ENCODE assay signal across 32 cellular contexts in the genomic region with DNA sequence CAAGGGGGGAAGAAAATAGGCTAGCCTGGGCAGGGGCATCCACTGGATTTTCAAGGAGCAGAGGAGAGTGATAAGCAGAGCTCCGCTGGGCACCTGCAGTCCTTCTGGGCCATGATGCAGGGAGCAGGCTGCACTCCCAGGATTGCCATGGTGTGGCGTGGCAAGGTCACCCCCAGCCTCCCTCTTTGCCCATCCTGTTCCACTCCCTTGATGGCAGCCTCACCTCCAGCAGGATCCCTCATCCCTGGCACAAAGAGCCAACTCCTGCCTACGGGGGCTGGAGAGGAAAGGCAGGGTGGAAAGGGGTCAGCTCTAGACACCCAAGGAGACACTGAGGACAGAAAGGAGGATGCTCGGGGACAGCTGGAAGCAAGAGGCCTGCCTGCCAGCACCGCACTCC. TPM values are rescaled to one million over a fixed set of nuclear protein-coding genes. Genes with fewer than 3 reads are reported as not detected.
"Had no signal": no experiment of that assay in that cellular context is flagged by ENCODE, and none has a peak within 500 bp of the region (broad histone marks: within the 10 kb centered on the region; RNA-seq: fewer than 3 reads in every experiment).

No MANE protein-coding gene starts in this region.

- H3K4me3 ChIP-seq: cardiac muscle cell, SJSA1 had no signal

- H3K4me1 ChIP-seq: SJSA1 had no signal

- H3K27ac Mint-ChIP-seq: activated CD8-positive, alpha-beta memory T cell treated with anti-CD3 and anti-CD28 coated beads, Interleukin-2, amount 10 ng/mL, durations not matched to agents 7 days and 5 days; activated naive CD4-positive, alpha-beta T cell treated with anti-CD3 and anti-CD28 coated beads, Interleukin-2, amount 50 U/mL, for 24 hours; activated naive CD8-positive, alpha-beta T cell treated with anti-CD3 and anti-CD28 coated beads, Interleukin-2, amount 50 U/mL, for 24 hours; activated T-cell treated with anti-CD3 and anti-CD28 coated beads, Interleukin-2, amount 50 U/mL, for 24 hours; activated T-helper 1 cell treated with anti-CD3 and anti-CD28 coated beads, Interleukin-12 subunit alpha, Interleukin-12 subunit beta, Interleukin-2, Interleukin-4 antibody, amounts not matched to agents 30 ng/mL and 10 ng/mL and 1 ng/mL, durations not matched to agents 14 hours and 24 hours and 36 hours; WTC11 had no signal

- ATAC-seq: activated CD8-positive, alpha-beta memory T cell treated with anti-CD3 and anti-CD28 coated beads, Interleukin-2, amount 10 ng/mL, durations not matched to agents 7 days and 5 days; activated naive CD8-positive, alpha-beta T cell treated with anti-CD3 and anti-CD28 coated beads, Interleukin-2, amount 50 U/mL, for 24 hours; Panc1; SK-N-SH treated with all-trans-retinoic acid at 6 μM for 48 hours; WTC11 had no signal

- H3K9me3 Mint-ChIP-seq: activated naive CD4-positive, alpha-beta T cell treated with anti-CD3 and anti-CD28 coated beads, Interleukin-2, amount 50 U/mL, for 24 hours; activated naive CD8-positive, alpha-beta T cell treated with anti-CD3 and anti-CD28 coated beads, Interleukin-2, amount 50 U/mL, for 24 hours; activated T-cell treated with anti-CD3 and anti-CD28 coated beads, Interleukin-2, amount 50 U/mL, for 24 hours; activated T-helper 1 cell treated with anti-CD3 and anti-CD28 coated beads, Interleukin-12 subunit alpha, Interleukin-12 subunit beta, Interleukin-2, Interleukin-4 antibody, amounts not matched to agents 30 ng/mL and 10 ng/mL and 1 ng/mL, durations not matched to agents 14 hours and 24 hours and 36 hours; WTC11 had no signal

- DNase-seq: activated CD4-positive, alpha-beta T cell treated with anti-CD3 and anti-CD28 coated beads for 48 hours; activated CD4-positive, alpha-beta T cell treated with anti-CD3 and anti-CD28 coated beads, Interleukin-2, amount 50 U/mL, for 48 hours; activated CD4-positive, CD25-positive, alpha-beta regulatory T cell treated with anti-CD3 and anti-CD28 coated beads, Interleukin-2, amount 50 U/mL, for 72 hours; activated CD8-positive, alpha-beta memory T cell treated with anti-CD3 and anti-CD28 coated beads, Interleukin-2, amount 10 ng/mL, durations not matched to agents 7 days and 5 days; activated effector memory CD4-positive, alpha-beta T cell treated with Interleukin-2 at 50 U/mL for 16 hours; activated naive CD4-positive, alpha-beta T cell; activated naive CD8-positive, alpha-beta T cell treated with anti-CD3 and anti-CD28 coated beads, Interleukin-2, amount 50 U/mL, for 24 hours; activated T-cell treated with anti-CD3 and anti-CD28 coated beads, Interleukin-2, amount 50 U/mL, for 24 hours; amniotic stem cell; brain microvascular endothelial cell; cerebellar nuclear complex; Karpas-422; MM.1S; NCI-H1105; NCI-H1436; NCI-H1694 treated with DMSO at 0.1 percent for 48 hours; NCI-H2081; NCI-H510A treated with DMSO at 0.1 percent for 48 hours; NCI-H69; NK-92 treated with Interleukin-12 subunit alpha and Interleukin-12 subunit beta, amount 100 ng/mL, for 24 hours; OCI-M1; SHP77; SW 1271 had no signal

- H3K27me3 ChIP-seq: brain microvascular endothelial cell, cardiac muscle cell, SJSA1 had no signal

- H3K4me1 Mint-ChIP-seq: activated naive CD4-positive, alpha-beta T cell treated with anti-CD3 and anti-CD28 coated beads, Interleukin-2, amount 50 U/mL, for 24 hours had no signal

- H3K27ac ChIP-seq: brain microvascular endothelial cell, cardiac muscle cell, RWPE1, SJSA1 had no signal

- H3K9me3 ChIP-seq: SJSA1 had no signal

- H3K4me3 Mint-ChIP-seq: activated CD8-positive, alpha-beta memory T cell treated with anti-CD3 and anti-CD28 coated beads, Interleukin-2, amount 10 ng/mL, durations not matched to agents 7 days and 5 days; activated naive CD4-positive, alpha-beta T cell treated with anti-CD3 and anti-CD28 coated beads, Interleukin-2, amount 50 U/mL, for 24 hours; activated naive CD8-positive, alpha-beta T cell treated with anti-CD3 and anti-CD28 coated beads, Interleukin-2, amount 50 U/mL, for 24 hours; activated T-cell treated with anti-CD3 and anti-CD28 coated beads, Interleukin-2, amount 50 U/mL, for 24 hours; activated T-helper 1 cell treated with anti-CD3 and anti-CD28 coated beads, Interleukin-12 subunit alpha, Interleukin-12 subunit beta, Interleukin-2, Interleukin-4 antibody, amounts not matched to agents 30 ng/mL and 10 ng/mL and 1 ng/mL, durations not matched to agents 14 hours and 24 hours and 36 hours; WTC11 had no signal

- H3K27me3 Mint-ChIP-seq: activated naive CD4-positive, alpha-beta T cell treated with anti-CD3 and anti-CD28 coated beads, Interleukin-2, amount 50 U/mL, for 24 hours had no signal

- H3K36me3 Mint-ChIP-seq: activated CD8-positive, alpha-beta memory T cell treated with anti-CD3 and anti-CD28 coated beads, Interleukin-2, amount 10 ng/mL, durations not matched to agents 7 days and 5 days; activated naive CD4-positive, alpha-beta T cell treated with anti-CD3 and anti-CD28 coated beads, Interleukin-2, amount 50 U/mL, for 24 hours; WTC11 had no signal

- H3K36me3 ChIP-seq: brain microvascular endothelial cell, cardiac muscle cell, SJSA1 had no signal

RNA-seq across cellular contexts. Expression of a gene that starts 22.4 kb away (rescaled TPM):
- total RNA-seq: activated CD8-positive, alpha-beta memory T cell treated with anti-CD3 and anti-CD28 coated beads, Interleukin-2, amount 10 ng/mL, durations not matched to agents 7 days and 5 days; activated T-helper 1 cell treated with anti-CD3 and anti-CD28 coated beads, Interleukin-12 subunit alpha, Interleukin-12 subunit beta, Interleukin-2, Interleukin-4 antibody, amounts not matched to agents 30 ng/mL and 10 ng/mL and 1 ng/mL, durations not matched to agents 14 hours and 24 hours and 36 hours; cardiac muscle cell; T-helper 1 cell treated with Interleukin-12 subunit alpha and Interleukin-12 subunit beta and Interleukin-4 antibody, amounts not matched to agents 30 ng/mL and 1 ng/mL, for 36 hours had no signal

RNA-seq across cellular contexts. Expression of a gene that starts 35.7 kb away (rescaled TPM):
- total RNA-seq: activated CD8-positive, alpha-beta memory T cell treated with anti-CD3 and anti-CD28 coated beads, Interleukin-2, amount 10 ng/mL, durations not matched to agents 7 days and 5 days; activated T-helper 1 cell treated with anti-CD3 and anti-CD28 coated beads, Interleukin-12 subunit alpha, Interleukin-12 subunit beta, Interleukin-2, Interleukin-4 antibody, amounts not matched to agents 30 ng/mL and 10 ng/mL and 1 ng/mL, durations not matched to agents 14 hours and 24 hours and 36 hours; cardiac muscle cell; SJSA1; T-helper 1 cell treated with Interleukin-12 subunit alpha and Interleukin-12 subunit beta and Interleukin-4 antibody, amounts not matched to agents 30 ng/mL and 1 ng/mL, for 36 hours had no signal
- polyA plus RNA-seq: cardiac muscle cell had no signal
